In genomic region chr6:3276174-3277167, GRCh38 we compare ENCODE assay signal across 20 cellular contexts. TPM values are rescaled to one million over a fixed set of nuclear protein-coding genes. Genes with fewer than 3 reads are reported as not detected.
DNase-seq lines count a peak whose midpoint lies in the region; ATAC-seq and TF ChIP-seq lines count a peak whose summit lies in the region.
"Had no signal": no experiment of that assay in that cellular context is flagged by ENCODE, and none has a peak within 500 bp of the region (broad histone marks: within the 10 kb centered on the region; RNA-seq: fewer than 3 reads in every experiment).

No MANE protein-coding gene starts in this region.

- no peak for ATAC-seq in activated CD8-positive, alpha-beta T cell treated with anti-CD3 and anti-CD28 coated beads for 36 hours
- no peak for ATAC-seq in activated CD8-positive, alpha-beta T cell treated with anti-CD3 and anti-CD28 coated beads, Interleukin-2, amount 10 ng/mL, durations not matched to agents 7 days and 5 days
- no peak for ATAC-seq in central memory CD8-positive, alpha-beta T cell (replicated peaks; ENCODE audit: extremely low read depth, poor library complexity, severe bottlenecking)
- no peak for ATAC-seq in stimulated activated naive CD8-positive, alpha-beta T cell treated with anti-CD3 and anti-CD28 coated beads, Interleukin-15, amount 100 ng/mL, for 72 hours
- ATAC-seq: PC-3 had no signal

- H3K27ac Mint-ChIP-seq in activated CD8-positive, alpha-beta T cell treated with anti-CD3 and anti-CD28 coated beads for 36 hours: peak overlapping the region; percentile 32
- H3K27ac Mint-ChIP-seq in activated CD8-positive, alpha-beta T cell treated with anti-CD3 and anti-CD28 coated beads, Interleukin-2, amount 10 ng/mL, durations not matched to agents 7 days and 5 days: no peak overlapping the region
- H3K27ac Mint-ChIP-seq in CD4-positive, alpha-beta memory T cell: peak overlapping the region in 5 of 7 donors; percentile 30 to 89 (median 37)
- peak overlapping the region; percentile 36 for H3K27ac Mint-ChIP-seq in central memory CD8-positive, alpha-beta T cell (ENCODE audit: low read depth)
- peak overlapping the region; percentile 62 for H3K27ac Mint-ChIP-seq in progenitor cell of endocrine pancreas
- peak overlapping the region in 1 of 2 donors; percentile 84 for H3K27ac Mint-ChIP-seq in stimulated activated naive CD8-positive, alpha-beta T cell treated with anti-CD3 and anti-CD28 coated beads, Interleukin-15, amount 100 ng/mL, for 72 hours
- H3K27ac Mint-ChIP-seq: B cell had no signal

- H3K36me3 Mint-ChIP-seq in activated CD8-positive, alpha-beta T cell treated with anti-CD3 and anti-CD28 coated beads for 36 hours (ENCODE audit: low read depth): peaks cover 5% of the 10 kb centered on the region
- peaks cover 10% of the 10 kb centered on the region for H3K36me3 Mint-ChIP-seq in activated CD8-positive, alpha-beta T cell treated with anti-CD3 and anti-CD28 coated beads, Interleukin-2, amount 10 ng/mL, durations not matched to agents 7 days and 5 days (ENCODE audit: low read depth)
- peaks cover 6 to 25% of the 10 kb centered on the region in 2 donors for H3K36me3 Mint-ChIP-seq in CD4-positive, alpha-beta memory T cell
- peaks cover 4% of the 10 kb centered on the region for H3K36me3 Mint-ChIP-seq in central memory CD8-positive, alpha-beta T cell (ENCODE audit: insufficient read depth)
- peaks cover 12% of the 10 kb centered on the region for H3K36me3 Mint-ChIP-seq in progenitor cell of endocrine pancreas (ENCODE audit: insufficient read depth)

- H3K4me3 ChIP-seq in CD4-positive, alpha-beta memory T cell (ENCODE audit: low read length in 2 of 2): no peak overlapping the region
- H3K4me3 ChIP-seq: MG63 had no signal

- H3K9me3 ChIP-seq in CD4-positive, alpha-beta memory T cell (ENCODE audit: control insufficient read depth in 1 of 2, low read length in 2 of 2): no peaks in the 10 kb centered on the region
- H3K9me3 ChIP-seq: Caco-2, MG63 had no signal

- peaks cover 3% of the 10 kb centered on the region for H3K4me1 ChIP-seq in CD4-positive, alpha-beta memory T cell (ENCODE audit: insufficient read depth, low read length)
- H3K4me1 ChIP-seq: Caco-2 had no signal

- peaks cover 8% of the 10 kb centered on the region for H3K36me3 ChIP-seq in CD4-positive, alpha-beta memory T cell (ENCODE audit: insufficient read depth, low read length)
- H3K36me3 ChIP-seq: MG63 had no signal

- no peak overlapping the region for H3K4me3 Mint-ChIP-seq in activated CD8-positive, alpha-beta T cell treated with anti-CD3 and anti-CD28 coated beads for 36 hours
- no peak overlapping the region for H3K4me3 Mint-ChIP-seq in activated CD8-positive, alpha-beta T cell treated with anti-CD3 and anti-CD28 coated beads, Interleukin-2, amount 10 ng/mL, durations not matched to agents 7 days and 5 days
- no peak overlapping the region for H3K4me3 Mint-ChIP-seq in CD4-positive, alpha-beta memory T cell
- no peak overlapping the region for H3K4me3 Mint-ChIP-seq in central memory CD8-positive, alpha-beta T cell
- no peak overlapping the region for H3K4me3 Mint-ChIP-seq in progenitor cell of endocrine pancreas (ENCODE audit: low read depth)
- no peak overlapping the region for H3K4me3 Mint-ChIP-seq in stimulated activated naive CD8-positive, alpha-beta T cell treated with anti-CD3 and anti-CD28 coated beads, Interleukin-15, amount 100 ng/mL, for 72 hours
- H3K4me3 Mint-ChIP-seq: B cell had no signal

- POLR2A ChIA-PET in activated CD8-positive, alpha-beta T cell treated with anti-CD3 and anti-CD28 coated beads for 36 hours (lab: Charles Lee): interaction anchor here (0.9 kb wide), 1 partner anchor 9 kb away, joined by 3 read pairs; no protein-coding TSS in a partner anchor
- POLR2A ChIA-PET in activated CD8-positive, alpha-beta T cell treated with anti-CD3 and anti-CD28 coated beads, Interleukin-2, amount 10 ng/mL, durations not matched to agents 7 days and 5 days (lab: Charles Lee): no interaction called here
- POLR2A ChIA-PET in CD4-positive, alpha-beta memory T cell (lab: Charles Lee; ENCODE audit: partially characterized antibody): no interaction called here

- CTCF ChIA-PET in activated CD8-positive, alpha-beta T cell treated with anti-CD3 and anti-CD28 coated beads for 36 hours (lab: Charles Lee): interaction anchor here (0.8 kb wide), 1 partner anchor 456 kb away, joined by 4 read pairs; no protein-coding TSS in a partner anchor
- CTCF ChIA-PET in activated CD8-positive, alpha-beta T cell treated with anti-CD3 and anti-CD28 coated beads, Interleukin-2, amount 10 ng/mL, durations not matched to agents 7 days and 5 days (lab: Charles Lee): interaction anchor here (0.9 kb wide), 1 partner anchor 456 kb away, joined by 3 read pairs; no protein-coding TSS in a partner anchor
- CTCF ChIA-PET in CD4-positive, alpha-beta memory T cell (lab: Charles Lee; ENCODE audit: partially characterized antibody): interaction anchor here (0.8 to 16.9 kb wide), 2 partner anchors 25 to 455 kb away, joined by 3 to 242 read pairs; no protein-coding TSS in a partner anchor

- intact Hi-C loops in activated CD8-positive, alpha-beta T cell treated with anti-CD3 and anti-CD28 coated beads for 36 hours (cut with micrococcal nuclease): no loop called here
- intact Hi-C loops in CD4-positive, alpha-beta memory T cell (cut with micrococcal nuclease): loop anchor here (5.0 kb wide), 1 partner anchor 81 kb away; no protein-coding TSS in a partner anchor

- no peak overlapping the region for H3K27ac ChIP-seq in CD4-positive, alpha-beta memory T cell (ENCODE audit: low read depth, low read length)
- H3K27ac ChIP-seq: HL-60 had no signal

- H3K27me3 ChIP-seq in CD4-positive, alpha-beta memory T cell (ENCODE audit: insufficient read depth, low read length): no peaks in the 10 kb centered on the region
- H3K27me3 ChIP-seq: MG63 had no signal

- TF ChIP-seq CTCF in activated CD8-positive, alpha-beta T cell treated with anti-CD3 and anti-CD28 coated beads for 36 hours (IDR thresholded peaks at IDR 0.05): no peak
- TF ChIP-seq CTCF in progenitor cell of endocrine pancreas (IDR thresholded peaks at IDR 0.05; ENCODE audit: unreplicated experiment): no peak

- H3K9me3 Mint-ChIP-seq in activated CD8-positive, alpha-beta T cell treated with anti-CD3 and anti-CD28 coated beads for 36 hours: no peaks in the 10 kb centered on the region
- H3K9me3 Mint-ChIP-seq in activated CD8-positive, alpha-beta T cell treated with anti-CD3 and anti-CD28 coated beads, Interleukin-2, amount 10 ng/mL, durations not matched to agents 7 days and 5 days (ENCODE audit: insufficient read depth): no peaks in the 10 kb centered on the region
- H3K9me3 Mint-ChIP-seq in CD4-positive, alpha-beta memory T cell: no peaks in the 10 kb centered on the region
- H3K9me3 Mint-ChIP-seq in central memory CD8-positive, alpha-beta T cell: no peaks in the 10 kb centered on the region
- no peaks in the 10 kb centered on the region for H3K9me3 Mint-ChIP-seq in progenitor cell of endocrine pancreas (ENCODE audit: low read depth)
- H3K9me3 Mint-ChIP-seq in stimulated activated naive CD8-positive, alpha-beta T cell treated with anti-CD3 and anti-CD28 coated beads, Interleukin-15, amount 100 ng/mL, for 72 hours: no peaks in the 10 kb centered on the region

- no peaks in the 10 kb centered on the region for H3K27me3 Mint-ChIP-seq in activated CD8-positive, alpha-beta T cell treated with anti-CD3 and anti-CD28 coated beads for 36 hours
- no peaks in the 10 kb centered on the region for H3K27me3 Mint-ChIP-seq in activated CD8-positive, alpha-beta T cell treated with anti-CD3 and anti-CD28 coated beads, Interleukin-2, amount 10 ng/mL, durations not matched to agents 7 days and 5 days (ENCODE audit: low read depth)
- H3K27me3 Mint-ChIP-seq in CD4-positive, alpha-beta memory T cell: no peaks in the 10 kb centered on the region
- no peaks in the 10 kb centered on the region for H3K27me3 Mint-ChIP-seq in central memory CD8-positive, alpha-beta T cell
- H3K27me3 Mint-ChIP-seq in progenitor cell of endocrine pancreas: no peaks in the 10 kb centered on the region
- H3K27me3 Mint-ChIP-seq in stimulated activated naive CD8-positive, alpha-beta T cell treated with anti-CD3 and anti-CD28 coated beads, Interleukin-15, amount 100 ng/mL, for 72 hours: no peaks in the 10 kb centered on the region
- H3K27me3 Mint-ChIP-seq: B cell had no signal

- peaks cover 13% of the 10 kb centered on the region for H3K4me1 Mint-ChIP-seq in activated CD8-positive, alpha-beta T cell treated with anti-CD3 and anti-CD28 coated beads for 36 hours (ENCODE audit: low read depth)
- H3K4me1 Mint-ChIP-seq in activated CD8-positive, alpha-beta T cell treated with anti-CD3 and anti-CD28 coated beads, Interleukin-2, amount 10 ng/mL, durations not matched to agents 7 days and 5 days (ENCODE audit: low read depth): peaks cover 4% of the 10 kb centered on the region
- peaks cover 6 to 29% (median 10%) of the 10 kb centered on the region in 4 donors for H3K4me1 Mint-ChIP-seq in CD4-positive, alpha-beta memory T cell
- H3K4me1 Mint-ChIP-seq in central memory CD8-positive, alpha-beta T cell: peaks cover 10% of the 10 kb centered on the region
- H3K4me1 Mint-ChIP-seq in progenitor cell of endocrine pancreas (ENCODE audit: low read depth): peaks cover 1% of the 10 kb centered on the region
- H3K4me1 Mint-ChIP-seq in stimulated activated naive CD8-positive, alpha-beta T cell treated with anti-CD3 and anti-CD28 coated beads, Interleukin-15, amount 100 ng/mL, for 72 hours: peaks cover 13% of the 10 kb centered on the region

- no peak for DNase-seq in activated CD8-positive, alpha-beta T cell treated with anti-CD3 and anti-CD28 coated beads for 36 hours
- DNase-seq in activated CD8-positive, alpha-beta T cell treated with anti-CD3 and anti-CD28 coated beads, Interleukin-2, amount 10 ng/mL, durations not matched to agents 7 days and 5 days: no peak
- no peak for DNase-seq in CD4-positive, alpha-beta memory T cell
- no peak for DNase-seq in central memory CD8-positive, alpha-beta T cell (ENCODE audit: low spot score in 2 of 2)
- DNase-seq in progenitor cell of endocrine pancreas (ENCODE audit: low spot score, unreplicated experiment) (no peak), T-helper 2 cell (no peak), mucosa of gallbladder (ENCODE audit: low spot score) (no peak)
- DNase-seq in stimulated activated naive CD8-positive, alpha-beta T cell treated with anti-CD3 and anti-CD28 coated beads, Interleukin-15, amount 100 ng/mL, for 72 hours: no peak
- DNase-seq: 8988T, Caco-2, IMR-90, Karpas-422, MG63, NCI-H1048, NCI-H1436, NCI-H1930, NCI-H526, PC-3 had no signal

RNA-seq across cellular contexts. Expression of gene PSMG4, which starts 17.7 kb away (rescaled TPM):
- 10 to 100 TPM; 50.2 to 53.9 TPM for total RNA-seq in activated CD8-positive, alpha-beta T cell treated with anti-CD3 and anti-CD28 coated beads for 36 hours
- 10 to 100 TPM; 35.3 to 35.5 TPM for total RNA-seq in activated CD8-positive, alpha-beta T cell treated with anti-CD3 and anti-CD28 coated beads, Interleukin-2, amount 10 ng/mL, durations not matched to agents 7 days and 5 days
- 10 to 100 TPM; 41.0 to 41.6 TPM for total RNA-seq in CD4-positive, alpha-beta memory T cell
- polyA plus RNA-seq in CD4-positive, alpha-beta memory T cell: 10 to 100 TPM; 52.5 to 63.0 TPM
- total RNA-seq in progenitor cell of endocrine pancreas (17.7 and 18.9 TPM in 2 replicates), mucosa of gallbladder (19.3 TPM)

RNA-seq across cellular contexts. Expression of gene TUBB2B, which starts 49.0 kb away (rescaled TPM):
- under 1 TPM; 0.41 to 0.67 TPM for total RNA-seq in activated CD8-positive, alpha-beta T cell treated with anti-CD3 and anti-CD28 coated beads for 36 hours
- total RNA-seq in activated CD8-positive, alpha-beta T cell treated with anti-CD3 and anti-CD28 coated beads, Interleukin-2, amount 10 ng/mL, durations not matched to agents 7 days and 5 days: not detected
- not detected for total RNA-seq in CD4-positive, alpha-beta memory T cell
- polyA plus RNA-seq in CD4-positive, alpha-beta memory T cell: under 1 TPM; 0.22 to 0.32 TPM
- total RNA-seq in progenitor cell of endocrine pancreas: 268 and 276 TPM in 2 replicates
- 24.5 TPM for total RNA-seq in mucosa of gallbladder
- total RNA-seq: B cell had no signal

Comparison
In these comparisons a context has a peak if more than half of its experiments do, and no peak if none do; other contexts are left out.
1. RNA of gene TUBB2B, which starts 49.0 kb away (total RNA-seq): 268 to 276 TPM in progenitor cell of endocrine pancreas and 24.5 TPM in mucosa of gallbladder (single experiment); 0.41 to 0.67 TPM in activated CD8-positive, alpha-beta T cell treated with anti-CD3 and anti-CD28 coated beads for 36 hours, not detected in activated CD8-positive, alpha-beta T cell treated with anti-CD3 and anti-CD28 coated beads, Interleukin-2, amount 10 ng/mL, durations not matched to agents 7 days and 5 days and not detected in CD4-positive, alpha-beta memory T cell; every median in the first group is over 10 times any median in the second.